Comparison of ENCODE assay signal across 18 cellular contexts in the genomic region with DNA sequence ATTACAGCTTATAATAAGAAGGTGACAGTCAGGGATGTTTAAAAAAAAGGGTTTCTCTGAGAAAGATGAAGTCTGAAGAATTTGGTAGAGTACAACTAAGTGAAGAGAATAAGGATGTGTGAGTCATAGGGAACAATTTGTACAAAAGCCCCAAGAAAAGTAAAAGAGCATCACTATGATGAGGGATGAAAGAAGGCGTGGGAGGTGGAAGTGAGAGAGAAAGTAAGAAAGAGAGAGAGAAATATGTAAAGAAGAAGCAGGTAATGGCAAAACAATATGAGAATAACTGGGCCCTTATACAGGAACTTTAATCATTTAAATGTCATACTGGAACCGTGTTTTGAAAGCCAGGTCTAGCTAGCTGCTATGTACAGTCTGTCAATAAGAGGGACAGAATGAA.
DNase-seq lines count a peak whose midpoint lies in the region; ATAC-seq and TF ChIP-seq lines count a peak whose summit lies in the region.
"Had no signal": no experiment of that assay in that cellular context is flagged by ENCODE, and none has a peak within 500 bp of the region (broad histone marks: within the 10 kb centered on the region; RNA-seq: fewer than 3 reads in every experiment).

No MANE protein-coding gene starts in this region.

- TF ChIP-seq CTCF in chondrocyte (IDR thresholded peaks at IDR 0.05) (no peak), CD14-positive monocyte (IDR thresholded peaks at IDR 0.05) (no peak)

- peak overlapping the region; percentile 57 for H3K27ac Mint-ChIP-seq in activated CD4-positive, alpha-beta T cell treated with anti-CD3 and anti-CD28 coated beads for 36 hours
- H3K27ac Mint-ChIP-seq in activated naive CD4-positive, alpha-beta T cell treated with anti-CD3 and anti-CD28 coated beads, Interleukin-2, amount 50 U/mL, for 72 hours = peak overlapping the region; percentile 2 to 56
- H3K27ac Mint-ChIP-seq in chondrocyte (ENCODE audit: unreplicated experiment) = peak overlapping the region; percentile 50
- no peak overlapping the region for H3K27ac Mint-ChIP-seq in CD14-positive monocyte
- H3K27ac Mint-ChIP-seq: HFFc6 had no signal

- H3K27me3 Mint-ChIP-seq in activated CD4-positive, alpha-beta T cell treated with anti-CD3 and anti-CD28 coated beads for 36 hours = no peaks in the 10 kb centered on the region
- H3K27me3 Mint-ChIP-seq in chondrocyte (ENCODE audit: low read depth) (no peaks in the 10 kb centered on the region), CD14-positive monocyte (ENCODE audit: low read depth in 3 of 3) (no peaks in the 10 kb centered on the region)

- CTCF ChIA-PET in activated CD4-positive, alpha-beta T cell treated with anti-CD3 and anti-CD28 coated beads for 36 hours (lab: Charles Lee) = interaction anchor here (1.4 to 1.6 kb wide), 2 partner anchors 18 to 20 kb away, joined by 4 read pairs; no protein-coding TSS in a partner anchor

- peak; percentile 78 for ATAC-seq in activated CD4-positive, alpha-beta T cell treated with anti-CD3 and anti-CD28 coated beads for 36 hours
- ATAC-seq in activated naive CD4-positive, alpha-beta T cell treated with anti-CD3 and anti-CD28 coated beads, Interleukin-2, amount 50 U/mL, for 72 hours = peak; percentile 82 to 91
- ATAC-seq in HG03039 (IDR thresholded peaks at IDR 0.05; ENCODE audit: unreplicated experiment) = no peak
- ATAC-seq: HepG2, PC-3 had no signal

- H3K4me3 Mint-ChIP-seq in activated CD4-positive, alpha-beta T cell treated with anti-CD3 and anti-CD28 coated beads for 36 hours = no peak overlapping the region
- H3K4me3 Mint-ChIP-seq in chondrocyte (ENCODE audit: unreplicated experiment) (no peak overlapping the region), CD14-positive monocyte (no peak overlapping the region)
- H3K4me3 Mint-ChIP-seq: HFFc6 had no signal

- intact Hi-C loops in activated CD4-positive, alpha-beta T cell treated with anti-CD3 and anti-CD28 coated beads for 36 hours (cut with DNase I, micrococcal nuclease) = no loop called here
- intact Hi-C loops in CD14-positive monocyte (cut with micrococcal nuclease) = no loop called here

- H3K9me3 Mint-ChIP-seq in activated CD4-positive, alpha-beta T cell treated with anti-CD3 and anti-CD28 coated beads for 36 hours (ENCODE audit: low read depth) = peaks cover 16% of the 10 kb centered on the region
- peaks cover 19 to 21% of the 10 kb centered on the region in 2 donors for H3K9me3 Mint-ChIP-seq in activated naive CD4-positive, alpha-beta T cell treated with anti-CD3 and anti-CD28 coated beads, Interleukin-2, amount 50 U/mL, for 72 hours
- H3K9me3 Mint-ChIP-seq in chondrocyte (ENCODE audit: low read depth) (peaks cover 8% of the 10 kb centered on the region), CD14-positive monocyte (peaks cover 6 to 27% (median 15%) of the 10 kb centered on the region in 7 donors)

- peaks cover 17% of the 10 kb centered on the region for H3K4me1 Mint-ChIP-seq in activated CD4-positive, alpha-beta T cell treated with anti-CD3 and anti-CD28 coated beads for 36 hours
- peaks cover 3% of the 10 kb centered on the region for H3K4me1 Mint-ChIP-seq in chondrocyte (ENCODE audit: low read depth)
- no peaks in the 10 kb centered on the region for H3K4me1 Mint-ChIP-seq in CD14-positive monocyte

- POLR2A ChIA-PET in activated CD4-positive, alpha-beta T cell treated with anti-CD3 and anti-CD28 coated beads for 36 hours (lab: Charles Lee) = no interaction called here

- peaks cover 48% of the 10 kb centered on the region for H3K36me3 Mint-ChIP-seq in activated CD4-positive, alpha-beta T cell treated with anti-CD3 and anti-CD28 coated beads for 36 hours (ENCODE audit: low read depth)
- peaks cover 25 to 44% of the 10 kb centered on the region in 2 donors for H3K36me3 Mint-ChIP-seq in activated naive CD4-positive, alpha-beta T cell treated with anti-CD3 and anti-CD28 coated beads, Interleukin-2, amount 50 U/mL, for 72 hours
- H3K36me3 Mint-ChIP-seq in chondrocyte (ENCODE audit: low read depth) = peaks cover 17% of the 10 kb centered on the region
- peaks cover 20 to 31% of the 10 kb centered on the region in 2 donors for H3K36me3 Mint-ChIP-seq in CD14-positive monocyte

- DNase-seq in activated CD4-positive, alpha-beta T cell treated with anti-CD3 and anti-CD28 coated beads for 36 hours = peak; percentile 9
- no peak for DNase-seq in activated CD4-positive, alpha-beta T cell treated with anti-CD3 and anti-CD28 coated beads for 4 hours
- DNase-seq in activated naive CD4-positive, alpha-beta T cell treated with anti-CD3 and anti-CD28 coated beads, Interleukin-2, amount 50 U/mL, for 72 hours (ENCODE audit: low spot score in 2 of 2) = no peak
- no peak for DNase-seq in activated naive CD4-positive, alpha-beta T cell treated with anti-CD3 and anti-CD28 coated beads, Interleukin-2, amount 50 U/mL, for 16 hours
- DNase-seq in chondrocyte (ENCODE audit: low spot score) (no peak), nucleus accumbens (lab: John Stamatoyannopoulos, UW) (no peak), CD14-positive monocyte (ENCODE audit: low spot score) (no peak)
- DNase-seq: DMS 273 treated with DMSO at 0.1 percent for 48 hours, DND-41, HFFc6, KBM-7, NCI-H1417 treated with DMSO at 0.1 percent for 48 hours, NCI-H1930, NCI-H526, PC-3, SIG-M5 had no signal

Comparison
In these comparisons a context has a peak if more than half of its experiments do, and no peak if none do; other contexts are left out.
1. H3K27ac Mint-ChIP-seq: peak in activated CD4-positive, alpha-beta T cell treated with anti-CD3 and anti-CD28 coated beads for 36 hours (single experiment), activated naive CD4-positive, alpha-beta T cell treated with anti-CD3 and anti-CD28 coated beads, Interleukin-2, amount 50 U/mL, for 72 hours (2 of 2) and chondrocyte (single experiment); none in CD14-positive monocyte (0 of 7).